8 cellular contexts compared by ENCODE assay signal in the genomic region with DNA sequence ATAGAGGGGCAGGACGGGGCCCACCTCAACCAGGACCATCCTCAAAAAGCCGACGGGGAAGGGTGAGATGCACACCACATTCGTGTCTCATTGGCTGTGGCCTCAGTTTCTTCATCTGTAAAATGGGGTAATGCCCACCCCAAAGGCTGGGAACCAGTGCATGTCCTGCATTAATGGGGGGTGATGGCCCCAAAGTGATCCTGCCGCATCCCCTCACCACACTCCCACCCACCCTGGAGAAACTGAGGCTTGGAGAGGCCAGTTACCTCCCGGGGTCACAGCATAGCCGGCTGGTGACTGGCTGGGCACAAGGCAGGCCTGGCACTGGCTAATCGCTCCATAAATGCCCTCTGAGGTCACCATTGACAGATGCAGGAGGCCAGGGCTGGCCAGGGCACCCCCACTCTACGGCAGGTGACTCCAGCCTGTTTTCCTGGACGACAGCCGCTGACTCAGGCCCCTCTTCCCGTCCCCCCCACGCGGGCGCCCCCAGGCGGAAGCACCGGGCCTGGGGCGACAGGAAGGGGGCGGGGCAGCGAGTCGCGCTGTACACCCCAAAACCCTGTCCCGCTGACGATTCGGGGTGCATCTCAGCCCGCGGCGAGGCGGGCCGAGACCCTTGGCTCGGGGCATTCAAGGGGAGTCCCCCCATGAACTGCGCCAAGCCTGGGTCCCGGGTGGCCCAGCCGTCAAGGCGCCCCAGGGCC. TPM values are rescaled to one million over a fixed set of nuclear protein-coding genes. Genes with fewer than 3 reads are reported as not detected.
A peak's percentile ranks its signal among the peaks of the same experiment; 100 is the strongest.
DNase-seq lines count a peak whose midpoint lies in the region; ATAC-seq lines count a peak whose summit lies in the region.

No MANE protein-coding gene starts in this region.

- peaks cover 21% of the 10 kb centered on the region for H3K36me3 ChIP-seq in HUES6 (ENCODE audit: control insufficient read depth, insufficient read depth, low read length)
- peaks cover 0 to 4% of the 10 kb centered on the region in 2 donors for H3K36me3 ChIP-seq in duodenal mucosa (ENCODE audit: control insufficient read depth in 1 of 2, insufficient read depth in 2 of 2, low read length in 2 of 2)
- peaks cover 5% of the 10 kb centered on the region for H3K36me3 ChIP-seq in mesendoderm (ENCODE audit: control insufficient read depth, insufficient read depth, low read length)

- H3K4me1 ChIP-seq in HUES6 (ENCODE audit: control insufficient read depth, insufficient read depth, low read length) (peaks cover 17% of the 10 kb centered on the region), duodenal mucosa (ENCODE audit: control insufficient read depth in 1 of 2, insufficient read depth in 2 of 2, low read length in 2 of 2) (peaks cover 37 to 45% of the 10 kb centered on the region in 2 donors), mesendoderm (ENCODE audit: control insufficient read depth, low read depth, low read length) (no peaks in the 10 kb centered on the region)

- no peak overlapping the region for H4K8ac ChIP-seq in mesendoderm (ENCODE audit: low read depth, low read length)

- peak overlapping the region; percentile 80 for H3K4me3 ChIP-seq in HUES6 (ENCODE audit: low read depth, low read length)
- peak overlapping the region; percentile 52 to 60 for H3K4me3 ChIP-seq in duodenal mucosa (ENCODE audit: low read depth in 1 of 2, low read length in 2 of 2)
- H3K4me3 ChIP-seq in mesendoderm (ENCODE audit: low read length), result peak overlapping the region; percentile 38

- H3K27ac ChIP-seq in HUES6 (ENCODE audit: low read depth, low read length) (peak overlapping the region; percentile 97), duodenal mucosa (ENCODE audit: low read depth, low read length) (peak overlapping the region; percentile 100), mesendoderm (ENCODE audit: low read depth, low read length) (peak overlapping the region; percentile 89)

- DNase-seq in activated CD4-positive, alpha-beta T cell treated with anti-CD3 and anti-CD28 coated beads for 1 hour, result peak; percentile 56
- peak; percentile 71 for DNase-seq in mesendoderm
- DNase-seq in superior temporal gyrus (ENCODE audit: extremely low spot score), result peak; percentile 7
- DNase-seq in cortex of kidney (lab: John Stamatoyannopoulos, UW), result no peak
- DNase-seq in SHP77 treated with DMSO at 0.1 percent for 48 hours (lab: John Stamatoyannopoulos, UW), result no peak

- H2BK5ac ChIP-seq in mesendoderm (ENCODE audit: low read length), result no peak overlapping the region

- peak; percentile 1 for ATAC-seq in GM18498 (IDR thresholded peaks at IDR 0.05; ENCODE audit: unreplicated experiment)

- no peaks in the 10 kb centered on the region for H3K27me3 ChIP-seq in HUES6 (ENCODE audit: control insufficient read depth, insufficient read depth, low read length)
- H3K27me3 ChIP-seq in duodenal mucosa (ENCODE audit: control insufficient read depth in 1 of 2, insufficient read depth in 2 of 2, low read length in 2 of 2), result no peaks in the 10 kb centered on the region
- no peaks in the 10 kb centered on the region for H3K27me3 ChIP-seq in mesendoderm (ENCODE audit: insufficient read depth, low read length, poor library complexity)

- no peaks in the 10 kb centered on the region for H3K9me3 ChIP-seq in HUES6 (ENCODE audit: control insufficient read depth, insufficient read depth, low read depth, low read length)
- H3K9me3 ChIP-seq in duodenal mucosa (ENCODE audit: control insufficient read depth in 1 of 2, low read length in 2 of 2), result no peaks in the 10 kb centered on the region

- peak overlapping the region; percentile 62 for H3K18ac ChIP-seq in mesendoderm (ENCODE audit: low read length)

- H3K4me2 ChIP-seq in mesendoderm (ENCODE audit: low read length), result peak overlapping the region; percentile 84

- H3K79me1 ChIP-seq in mesendoderm (ENCODE audit: low read length), result no peaks in the 10 kb centered on the region

- H3K56ac ChIP-seq in mesendoderm (ENCODE audit: low read length), result peak overlapping the region; percentile 89

- peaks cover 30% of the 10 kb centered on the region for H3K79me2 ChIP-seq in mesendoderm (ENCODE audit: control insufficient read depth, insufficient read depth, low read length)

- WGBS in mesendoderm (ENCODE audit: extremely low coverage, insufficient coverage, low lambda C conversion rate), result no CpG with 5 or more reads among the region's 35 CpGs

- no peak overlapping the region for H2BK120ac ChIP-seq in mesendoderm (ENCODE audit: low read depth, low read length)

- no peak overlapping the region for H3K4ac ChIP-seq in mesendoderm (ENCODE audit: low read depth, low read length)

- no peak overlapping the region for H2AK5ac ChIP-seq in mesendoderm (ENCODE audit: low read length)

- no peak overlapping the region for H4K5ac ChIP-seq in mesendoderm (ENCODE audit: low read length)

- H3K9ac ChIP-seq in HUES6 (ENCODE audit: low read length) (peak overlapping the region; percentile 92), duodenal mucosa (ENCODE audit: low read depth in 1 of 2, low read length in 2 of 2) (peak overlapping the region; percentile 72 to 84), mesendoderm (ENCODE audit: low read length) (peak overlapping the region; percentile 81)

- peak overlapping the region; percentile 66 for H3K23ac ChIP-seq in mesendoderm (ENCODE audit: low read length)

- no peak overlapping the region for H2BK15ac ChIP-seq in mesendoderm (replicated peaks; ENCODE audit: low read depth)

RNA-seq across cellular contexts. Expression of gene MIDN, which starts 0.5 kb away (rescaled TPM):
- 133 TPM for polyA plus RNA-seq in mesendoderm (2013, experiment 1 of 2)
- polyA plus RNA-seq in mesendoderm (2013, experiment 2 of 2), result 131 TPM

RNA-seq across cellular contexts. Expression of gene ATP5F1D, which starts 6.3 kb away (rescaled TPM):
- 127 TPM for polyA plus RNA-seq in mesendoderm (2013, experiment 1 of 2)
- 122 TPM for polyA plus RNA-seq in mesendoderm (2013, experiment 2 of 2)

RNA-seq across cellular contexts. Expression of gene CBARP, which starts 10.1 kb away (rescaled TPM):
- 3.2 TPM for polyA plus RNA-seq in mesendoderm (2013, experiment 1 of 2)
- 3.5 TPM for polyA plus RNA-seq in mesendoderm (2013, experiment 2 of 2)

RNA-seq across cellular contexts. Expression of gene CIRBP, which starts 21.2 kb away (rescaled TPM):
- 93.3 TPM for polyA plus RNA-seq in mesendoderm (2013, experiment 1 of 2)
- 93.6 TPM for polyA plus RNA-seq in mesendoderm (2013, experiment 2 of 2)

RNA-seq across cellular contexts. Expression of gene FAM174C, which starts 27.4 kb away (rescaled TPM):
- polyA plus RNA-seq in mesendoderm (2013, experiment 1 of 2), result 55.7 TPM
- polyA plus RNA-seq in mesendoderm (2013, experiment 2 of 2), result 57.0 TPM

Comparison
In these comparisons a context has a peak if more than half of its experiments do, and no peak if none do; other contexts are left out.
1. DNase-seq: peak in activated CD4-positive, alpha-beta T cell treated with anti-CD3 and anti-CD28 coated beads for 1 hour (single experiment), mesendoderm (single experiment) and superior temporal gyrus (single experiment); none in cortex of kidney (single experiment) and SHP77 treated with DMSO at 0.1 percent for 48 hours (single experiment).
2. Peak in every context shown above with its lines, with median percentiles within 50 percentile points of each other: H3K27ac ChIP-seq, H3K4me3 ChIP-seq and H3K9ac ChIP-seq.